Comparison of ENCODE assay signal across 2 cellular contexts in the genomic region with DNA sequence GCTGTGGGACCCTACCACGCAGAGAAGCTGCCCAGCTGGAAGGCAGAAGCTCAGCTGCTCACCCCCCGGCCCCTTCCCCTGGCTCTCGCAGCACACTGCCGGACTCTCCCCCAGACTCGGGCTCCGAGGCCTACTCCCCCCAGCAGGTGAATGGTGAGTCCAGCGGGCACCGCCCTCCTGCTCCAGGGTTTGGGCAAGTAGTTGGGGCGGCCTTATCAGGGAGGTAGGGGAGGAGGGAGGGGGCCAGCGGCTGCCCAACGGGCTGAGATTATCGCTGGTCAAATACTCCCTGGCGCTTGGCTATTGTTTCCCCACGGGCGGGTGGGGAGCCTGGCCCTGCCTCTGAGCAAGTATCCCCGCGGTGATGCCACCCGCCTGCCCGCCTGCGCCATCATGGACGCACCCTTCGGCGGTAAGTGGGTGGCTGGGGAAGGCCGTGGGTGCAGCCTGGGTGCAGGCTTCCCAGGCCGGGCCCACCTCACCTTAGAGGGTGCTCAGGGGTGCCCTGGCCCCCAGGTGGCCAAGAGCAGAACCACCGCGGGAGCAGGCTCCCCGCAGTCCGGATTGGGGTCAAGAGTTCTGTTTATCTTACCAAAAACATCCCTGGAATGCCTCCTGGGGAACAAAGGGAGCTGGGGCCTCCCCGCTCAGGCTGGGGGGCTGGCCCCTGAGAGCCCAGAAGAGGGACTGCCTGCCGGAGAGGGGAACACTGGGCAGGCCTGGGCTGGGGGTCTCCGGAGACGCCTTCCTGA.
TF ChIP-seq lines count a peak whose summit lies in the region.

No MANE protein-coding gene starts in this region.

TF ChIP-seq in GM12878, 131 proteins besides CTCF, POLR2A, EP300 and RAD21:
- TF ChIP-seq CHD2 (IDR thresholded peaks at IDR 0.05; ENCODE audit: borderline replicate concordance, low read depth, low read length) (no peak), SMC3 (IDR thresholded peaks at IDR 0.05; ENCODE audit: borderline replicate concordance, low read length) (no peak), TCF12 (IDR thresholded peaks at IDR 0.05; ENCODE audit: low read depth, low read length) (no peak), POLR2AphosphoS2 (IDR thresholded peaks at IDR 0.05; ENCODE audit: low read depth, low read length) (no peak), BMI1 (IDR thresholded peaks at IDR 0.05; ENCODE audit: borderline replicate concordance) (no peak), MXI1 (IDR thresholded peaks at IDR 0.05; ENCODE audit: low read depth, low read length) (no peak), ZNF217 (IDR thresholded peaks at IDR 0.05) (no peak), ETV6 (conservative IDR thresholded peaks at IDR 0.05 in 1 of 2, IDR thresholded peaks at IDR 0.05 in 1 of 2; ENCODE audit: borderline replicate concordance in 1 of 2, low read depth in 1 of 2) (no peak), TARDBP (IDR thresholded peaks at IDR 0.05; ENCODE audit: borderline replicate concordance) (no peak), BCL3 (IDR thresholded peaks at IDR 0.05; ENCODE audit: borderline replicate concordance, insufficient read depth, low read depth, low read length, poor library complexity, severe bottlenecking) (no peak), ATF7 (IDR thresholded peaks at IDR 0.05; ENCODE audit: low read depth) (no peak), POU2F2 (IDR thresholded peaks at IDR 0.05; ENCODE audit: borderline replicate concordance, low read depth, low read length) (no peak), IKZF1 (conservative IDR thresholded peaks at IDR 0.05) (no peak), IKZF2 (IDR thresholded peaks at IDR 0.05) (no peak), RAD51 (IDR thresholded peaks at IDR 0.05) (no peak), WRNIP1 (IDR thresholded peaks at IDR 0.05; ENCODE audit: borderline replicate concordance, low read depth, low read length) (no peak)
- TF ChIP-seq, protein P1, sequence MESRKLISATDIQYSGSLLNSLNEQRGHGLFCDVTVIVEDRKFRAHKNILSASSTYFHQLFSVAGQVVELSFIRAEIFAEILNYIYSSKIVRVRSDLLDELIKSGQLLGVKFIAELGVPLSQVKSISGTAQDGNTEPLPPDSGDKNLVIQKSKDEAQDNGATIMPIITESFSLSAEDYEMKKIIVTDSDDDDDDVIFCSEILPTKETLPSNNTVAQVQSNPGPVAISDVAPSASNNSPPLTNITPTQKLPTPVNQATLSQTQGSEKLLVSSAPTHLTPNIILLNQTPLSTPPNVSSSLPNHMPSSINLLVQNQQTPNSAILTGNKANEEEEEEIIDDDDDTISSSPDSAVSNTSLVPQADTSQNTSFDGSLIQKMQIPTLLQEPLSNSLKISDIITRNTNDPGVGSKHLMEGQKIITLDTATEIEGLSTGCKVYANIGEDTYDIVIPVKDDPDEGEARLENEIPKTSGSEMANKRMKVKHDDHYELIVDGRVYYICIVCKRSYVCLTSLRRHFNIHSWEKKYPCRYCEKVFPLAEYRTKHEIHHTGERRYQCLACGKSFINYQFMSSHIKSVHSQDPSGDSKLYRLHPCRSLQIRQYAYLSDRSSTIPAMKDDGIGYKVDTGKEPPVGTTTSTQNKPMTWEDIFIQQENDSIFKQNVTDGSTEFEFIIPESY (IDR thresholded peaks at IDR 0.05): no peak
- TF ChIP-seq, protein P2, sequence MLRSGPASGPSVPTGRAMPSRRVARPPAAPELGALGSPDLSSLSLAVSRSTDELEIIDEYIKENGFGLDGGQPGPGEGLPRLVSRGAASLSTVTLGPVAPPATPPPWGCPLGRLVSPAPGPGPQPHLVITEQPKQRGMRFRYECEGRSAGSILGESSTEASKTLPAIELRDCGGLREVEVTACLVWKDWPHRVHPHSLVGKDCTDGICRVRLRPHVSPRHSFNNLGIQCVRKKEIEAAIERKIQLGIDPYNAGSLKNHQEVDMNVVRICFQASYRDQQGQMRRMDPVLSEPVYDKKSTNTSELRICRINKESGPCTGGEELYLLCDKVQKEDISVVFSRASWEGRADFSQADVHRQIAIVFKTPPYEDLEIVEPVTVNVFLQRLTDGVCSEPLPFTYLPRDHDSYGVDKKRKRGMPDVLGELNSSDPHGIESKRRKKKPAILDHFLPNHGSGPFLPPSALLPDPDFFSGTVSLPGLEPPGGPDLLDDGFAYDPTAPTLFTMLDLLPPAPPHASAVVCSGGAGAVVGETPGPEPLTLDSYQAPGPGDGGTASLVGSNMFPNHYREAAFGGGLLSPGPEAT (IDR thresholded peaks at IDR 0.05; ENCODE audit: low read depth): no peak

TF ChIP-seq in HEK293T, 16 proteins besides CTCF, POLR2A, EP300 and RAD21:
- no peak for TF ChIP-seq ARNT (IDR thresholded peaks at IDR 0.05)
- TF ChIP-seq SUZ12 (IDR thresholded peaks at IDR 0.05): no peak
- TF ChIP-seq HDGF (IDR thresholded peaks at IDR 0.05; ENCODE audit: borderline replicate concordance): no peak
- no peak for TF ChIP-seq FOXM1 (IDR thresholded peaks at IDR 0.05; ENCODE audit: borderline replicate concordance)
- no peak for TF ChIP-seq BHLHE40 (IDR thresholded peaks at IDR 0.05; ENCODE audit: borderline replicate concordance)
- no peak for TF ChIP-seq CTBP1 (IDR thresholded peaks at IDR 0.05; ENCODE audit: borderline replicate concordance)
- no peak for TF ChIP-seq ELF4 (IDR thresholded peaks at IDR 0.05)
- TF ChIP-seq SP1 (IDR thresholded peaks at IDR 0.05): no peak
- no peak for TF ChIP-seq PKNOX1 (IDR thresholded peaks at IDR 0.05)
- TF ChIP-seq NFRKB (IDR thresholded peaks at IDR 0.05): no peak
- no peak for TF ChIP-seq FOXA1 (IDR thresholded peaks at IDR 0.05)
- TF ChIP-seq ZNF384 (IDR thresholded peaks at IDR 0.05): no peak
- no peak for TF ChIP-seq FOXK2 (IDR thresholded peaks at IDR 0.05)
- no peak for TF ChIP-seq L3MBTL2 (conservative IDR thresholded peaks at IDR 0.05)
- TF ChIP-seq LEF1 (IDR thresholded peaks at IDR 0.05; ENCODE audit: borderline replicate concordance): no peak
- no peak for TF ChIP-seq TARDBP (IDR thresholded peaks at IDR 0.05)
